Comparison of ENCODE assay signal across 25 cellular contexts in the genomic region with DNA sequence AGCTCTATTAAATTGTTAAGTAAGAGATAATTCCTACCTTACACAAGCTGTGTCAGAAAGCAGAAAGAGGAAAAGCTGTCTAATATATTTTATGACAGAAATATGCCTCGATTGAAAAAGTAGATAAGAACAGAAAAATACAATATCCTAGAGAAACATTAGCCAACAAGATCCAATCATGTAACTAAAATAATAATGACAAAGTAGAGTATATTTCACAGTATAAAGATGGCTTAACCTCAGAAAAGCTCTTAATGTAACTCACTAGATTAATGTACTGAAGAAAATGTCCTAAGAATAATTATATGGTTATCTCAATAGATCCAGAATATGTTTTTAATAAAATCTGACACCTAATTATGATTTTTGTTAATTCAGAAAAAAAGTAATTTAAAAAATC.
DNase-seq lines count a peak whose midpoint lies in the region; ATAC-seq, FAIRE-seq and TF ChIP-seq lines count a peak whose summit lies in the region.
"Had no signal": no experiment of that assay in that cellular context is flagged by ENCODE, and none has a peak within 500 bp of the region (broad histone marks: within the 10 kb centered on the region; RNA-seq: fewer than 3 reads in every experiment).

No MANE protein-coding gene starts in this region.

- H3K4me1 ChIP-seq in right lobe of liver (peaks cover 0 to 5% (median 0%) of the 10 kb centered on the region in 4 donors), HepG2 (ENCODE audit: insufficient read depth, low read length) (peaks cover 9% of the 10 kb centered on the region; the same call in 1 of the 2 replicates), pancreas (peaks cover 0 to 6% (median 3%) of the 10 kb centered on the region in 3 donors)
- H3K4me1 ChIP-seq: A549, HAP-1 had no signal

- no peak overlapping the region for H3K9ac ChIP-seq in HepG2 (ENCODE audit: insufficient read depth, low read depth, low read length)
- H3K9ac ChIP-seq: BLaER1 treated with 17β-estradiol and CSF1 and Interleukin-3, amounts not matched to agents 10 nM and 100 nM had no signal

- BruUV-seq in HepG2 (replicated peaks; lab: Mats Ljungman, UMichigan) = no TSS peak

- no peak for TF ChIP-seq POLR2A in right lobe of liver (IDR thresholded peaks at IDR 0.05)
- TF ChIP-seq POLR2A in HepG2 (IDR thresholded peaks at IDR 0.05; ENCODE audit: insufficient read depth in 1 of 2, low read depth in 2 of 2, low read length in 2 of 2) = no peak

- in situ Hi-C loops in HepG2 (cut with HindIII; ENCODE audit: extremely low pct_ligation_motif_present, low pct_unique_long_range_greater_than_20kb) = no loop called here

- H4K20me1 ChIP-seq in HepG2 (ENCODE audit: insufficient read depth, low read length) = no peaks in the 10 kb centered on the region
- H4K20me1 ChIP-seq: BLaER1 treated with 17β-estradiol and CSF1 and Interleukin-3, amounts not matched to agents 10 nM and 100 nM had no signal

- no peak overlapping the region for H3K4me3 Mint-ChIP-seq in activated T-helper 1 cell treated with anti-CD3 and anti-CD28 coated beads, Interleukin-12 subunit alpha, Interleukin-12 subunit beta, Interleukin-2, Interleukin-4 antibody, amounts not matched to agents 30 ng/mL and 10 ng/mL and 1 ng/mL, durations not matched to agents 14 hours and 24 hours and 36 hours
- H3K4me3 Mint-ChIP-seq: CD4-positive, alpha-beta T cell; CD8-positive, alpha-beta memory T cell; HFFc6 had no signal

- H3K27ac Mint-ChIP-seq in activated T-helper 1 cell treated with anti-CD3 and anti-CD28 coated beads, Interleukin-12 subunit alpha, Interleukin-12 subunit beta, Interleukin-2, Interleukin-4 antibody, amounts not matched to agents 30 ng/mL and 10 ng/mL and 1 ng/mL, durations not matched to agents 14 hours and 24 hours and 36 hours = no peak overlapping the region
- H3K27ac Mint-ChIP-seq: CD14-positive monocyte; CD4-positive, alpha-beta T cell; CD8-positive, alpha-beta memory T cell; HFFc6 had no signal

- no peaks in the 10 kb centered on the region for H3K27me3 ChIP-seq in right lobe of liver
- peaks cover 1 to 15% of the 10 kb centered on the region in 2 experiments; a peak in 3 of 5 replicates for H3K27me3 ChIP-seq in HepG2 (ENCODE audit: control insufficient read depth in 1 of 2, insufficient read depth in 2 of 2, low read length in 2 of 2)
- no peaks in the 10 kb centered on the region for H3K27me3 ChIP-seq in pancreas
- H3K27me3 ChIP-seq: BE2C; BLaER1 treated with 17β-estradiol and CSF1 and Interleukin-3, amounts not matched to agents 10 nM and 100 nM had no signal

- TF ChIP-seq EP300 in HepG2 (IDR thresholded peaks at IDR 0.05; ENCODE audit: low read depth in 2 of 2, low read length in 2 of 2) (no peak), HepG2 (CRISPR knock-in tag; IDR thresholded peaks at IDR 0.05; ENCODE audit: borderline replicate concordance) (no peak)

- ATAC-seq in right lobe of liver (peak in 1 of 4 donors; percentile 5), HepG2 (no peak), SK-N-SH treated with all-trans-retinoic acid at 6 μM for 48 hours (peak; percentile 70), pancreas (no peak), GM19023 (IDR thresholded peaks at IDR 0.05; ENCODE audit: unreplicated experiment) (no peak)
- ATAC-seq: A549 had no signal

- POLR2A ChIA-PET in HepG2 (lab: Yijun Ruan, JAX) = no interaction called here

- H3K9me3 Mint-ChIP-seq in activated T-helper 1 cell treated with anti-CD3 and anti-CD28 coated beads, Interleukin-12 subunit alpha, Interleukin-12 subunit beta, Interleukin-2, Interleukin-4 antibody, amounts not matched to agents 30 ng/mL and 10 ng/mL and 1 ng/mL, durations not matched to agents 14 hours and 24 hours and 36 hours = no peaks in the 10 kb centered on the region
- H3K9me3 Mint-ChIP-seq: CD4-positive, alpha-beta T cell; HFFc6 had no signal

- DNase-seq in right lobe of liver (no peak), HepG2 (ENCODE audit: low spot score) (no peak), pancreas (no peak)
- no peak for DNase-seq in activated T-helper 1 cell treated with anti-CD3 and anti-CD28 coated beads, Interleukin-12 subunit alpha, Interleukin-12 subunit beta, Interleukin-2, Interleukin-4 antibody, amounts not matched to agents 30 ng/mL and 10 ng/mL and 1 ng/mL, durations not matched to agents 14 hours and 24 hours and 36 hours (ENCODE audit: low spot score)
- DNase-seq: ACHN; AML-193; CD4-positive, alpha-beta T cell; CD8-positive, alpha-beta memory T cell; DMS79; EL; GF-D8; GOT3 had no signal

- peak overlapping the region in 2 of 3 donors; percentile 56 to 64 for H3K27ac ChIP-seq in right lobe of liver
- H3K27ac ChIP-seq in HepG2 (ENCODE audit: extremely low read length, insufficient read depth, low read length) = no peak overlapping the region
- no peak overlapping the region for H3K27ac ChIP-seq in pancreas
- H3K27ac ChIP-seq: 22Rv1; A549; BLaER1 treated with 17β-estradiol and CSF1 and Interleukin-3, amounts not matched to agents 10 nM and 100 nM had no signal

- no peak for TF ChIP-seq RAD21 in HepG2 (CRISPR knock-in tag; IDR thresholded peaks at IDR 0.05)

- H3K4me1 Mint-ChIP-seq in activated T-helper 1 cell treated with anti-CD3 and anti-CD28 coated beads, Interleukin-12 subunit alpha, Interleukin-12 subunit beta, Interleukin-2, Interleukin-4 antibody, amounts not matched to agents 30 ng/mL and 10 ng/mL and 1 ng/mL, durations not matched to agents 14 hours and 24 hours and 36 hours (ENCODE audit: low read depth) = no peaks in the 10 kb centered on the region
- H3K4me1 Mint-ChIP-seq: CD14-positive monocyte; CD8-positive, alpha-beta memory T cell had no signal

- H3K4me2 ChIP-seq in HepG2 (ENCODE audit: low read depth, low read length) = no peak overlapping the region
- H3K4me2 ChIP-seq: A549; BLaER1 treated with 17β-estradiol and CSF1 and Interleukin-3, amounts not matched to agents 10 nM and 100 nM had no signal

- CTCF ChIA-PET in HepG2 (lab: Yijun Ruan, JAX; ENCODE audit: low intra/inter-chr PET ratio, low total read pairs) = no interaction called here

- H3K27me3 Mint-ChIP-seq in activated T-helper 1 cell treated with anti-CD3 and anti-CD28 coated beads, Interleukin-12 subunit alpha, Interleukin-12 subunit beta, Interleukin-2, Interleukin-4 antibody, amounts not matched to agents 30 ng/mL and 10 ng/mL and 1 ng/mL, durations not matched to agents 14 hours and 24 hours and 36 hours (ENCODE audit: insufficient read depth) = peaks cover 14% of the 10 kb centered on the region

- no peaks in the 10 kb centered on the region for H3K79me2 ChIP-seq in HepG2 (ENCODE audit: insufficient read depth, low read length)

- FAIRE-seq in HepG2 (lab: Jason Lieb, UNC) = no peak
- FAIRE-seq in pancreas (lab: Jason Lieb, UNC) = peak; percentile 47
- FAIRE-seq: A549, D721Med, GM12891, GM18507, H54 had no signal

- H3K4me3 ChIP-seq in right lobe of liver = peak overlapping the region in 1 of 3 donors; percentile 23
- no peak overlapping the region for H3K4me3 ChIP-seq in HepG2 (replicated peaks in 1 of 3; ENCODE audit: insufficient read depth in 1 of 3, low read depth in 2 of 3, low read length in 3 of 3)
- no peak overlapping the region for H3K4me3 ChIP-seq in pancreas
- H3K4me3 ChIP-seq: A549; BLaER1 treated with 17β-estradiol and CSF1 and Interleukin-3, amounts not matched to agents 10 nM and 100 nM; HAP-1 had no signal

- no peak overlapping the region for H2AFZ ChIP-seq in HepG2 (ENCODE audit: low read length)

- TF ChIP-seq CTCF in right lobe of liver (IDR thresholded peaks at IDR 0.05) (no peak), HepG2 (CRISPR knock-in tag; IDR thresholded peaks at IDR 0.05) (no peak), pancreas (IDR thresholded peaks at IDR 0.05) (no peak)

- 17% methylated on average over 1 of the region's 1 CpG for WGBS in right lobe of liver (ENCODE audit: insufficient coverage, low coverage, low lambda C conversion rate, missing lambda C conversion rate)
- WGBS in HepG2 (ENCODE audit: low lambda C conversion rate) = 22% methylated on average over 1 of the region's 1 CpG
- 17% methylated on average over 1 of the region's 1 CpG for WGBS in pancreas, 2 donors

- no peaks in the 10 kb centered on the region for H3K9me3 ChIP-seq in right lobe of liver
- H3K9me3 ChIP-seq in HepG2 (ENCODE audit: low read length) = no peaks in the 10 kb centered on the region
- H3K9me3 ChIP-seq in pancreas = no peaks in the 10 kb centered on the region
- H3K9me3 ChIP-seq: BE2C, HAP-1 had no signal

- H3K36me3 Mint-ChIP-seq in activated T-helper 1 cell treated with anti-CD3 and anti-CD28 coated beads, Interleukin-12 subunit alpha, Interleukin-12 subunit beta, Interleukin-2, Interleukin-4 antibody, amounts not matched to agents 30 ng/mL and 10 ng/mL and 1 ng/mL, durations not matched to agents 14 hours and 24 hours and 36 hours (ENCODE audit: low read depth) = no peaks in the 10 kb centered on the region
- H3K36me3 Mint-ChIP-seq: CD14-positive monocyte; CD8-positive, alpha-beta memory T cell had no signal

- intact Hi-C loops in right lobe of liver (cut with DNase I) = no loop called here
- intact Hi-C loops in HepG2 (cut with micrococcal nuclease; ENCODE audit: unreplicated experiment) = no loop called here
- intact Hi-C loops in pancreas (cut with DNase I) = no loop called here
- intact Hi-C loops in activated T-helper 1 cell treated with anti-CD3 and anti-CD28 coated beads, Interleukin-12 subunit alpha, Interleukin-12 subunit beta, Interleukin-2, Interleukin-4 antibody, amounts not matched to agents 30 ng/mL and 10 ng/mL and 1 ng/mL, durations not matched to agents 14 hours and 24 hours and 36 hours (cut with micrococcal nuclease) = no loop called here

- H3K36me3 ChIP-seq in right lobe of liver = no peaks in the 10 kb centered on the region
- no peaks in the 10 kb centered on the region for H3K36me3 ChIP-seq in HepG2 (replicated peaks in 1 of 2; ENCODE audit: control insufficient read depth in 1 of 2, insufficient read depth in 2 of 2, low read length in 2 of 2)
- H3K36me3 ChIP-seq in pancreas = no peaks in the 10 kb centered on the region
- H3K36me3 ChIP-seq: BE2C; BLaER1 treated with 17β-estradiol and CSF1 and Interleukin-3, amounts not matched to agents 10 nM and 100 nM; HAP-1 had no signal

TF ChIP-seq in HepG2, 621 proteins besides CTCF, POLR2A, EP300 and RAD21 (continues in another document):
- no peak for TF ChIP-seq NFRKB (IDR thresholded peaks at IDR 0.05)
- no peak for TF ChIP-seq SMYD3 (CRISPR knock-in tag; IDR thresholded peaks at IDR 0.05)
- no peak for TF ChIP-seq SNAPC5 (CRISPR knock-in tag; IDR thresholded peaks at IDR 0.05; ENCODE audit: borderline replicate concordance)
- no peak for TF ChIP-seq SMAD3 (CRISPR knock-in tag; IDR thresholded peaks at IDR 0.05)

TF ChIP-seq in SK-N-SH treated with all-trans-retinoic acid at 6 μM for 48 hours, 23 proteins besides CTCF, POLR2A, EP300 and RAD21:
- peak; percentile 56 for TF ChIP-seq ISL1 (CRISPR knock-in tag; IDR thresholded peaks at IDR 0.05)
- TF ChIP-seq ARNTL (CRISPR knock-in tag; IDR thresholded peaks at IDR 0.05; ENCODE audit: borderline replicate concordance, low read depth) = no peak

Comparison
In these comparisons a context has a peak if more than half of its experiments do, and no peak if none do; other contexts are left out.
1. H3K27ac ChIP-seq: peak in right lobe of liver (2 of 3); none in HepG2 (single experiment) and pancreas (0 of 4).